ENCODE assay signal across 20 cellular contexts in genomic region chr3:14923476-14923875, GRCh38. TPM values are rescaled to one million over a fixed set of nuclear protein-coding genes. Genes with fewer than 3 reads are reported as not detected.
DNase-seq lines count a peak whose midpoint lies in the region; TF ChIP-seq lines count a peak whose summit lies in the region.
"Had no signal": no experiment of that assay in that cellular context is flagged by ENCODE, and none has a peak within 500 bp of the region (broad histone marks: within the 10 kb centered on the region; RNA-seq: fewer than 3 reads in every experiment).

No MANE protein-coding gene starts in this region.

- peak; percentile 49 for DNase-seq in activated effector memory CD4-positive, alpha-beta T cell treated with anti-CD3 and anti-CD28 coated beads, Interleukin-2, amount 50 U/mL, for 16 hours
- DNase-seq in activated effector memory CD4-positive, alpha-beta T cell treated with Interleukin-2 at 50 U/mL for 16 hours = no peak
- DNase-seq in neural progenitor cell (ENCODE audit: low spot score) (no peak), testis (peak; percentile 12), GM23248 (no peak), nucleus accumbens (lab: John Stamatoyannopoulos, UW) (no peak), T-helper 9 cell (no peak)
- DNase-seq: Caco-2; CD4-positive, CD25-positive, alpha-beta regulatory T cell; DMS153; DND-41; GDM1; H9 had no signal

- H3K79me2 ChIP-seq in neural progenitor cell (ENCODE audit: low read depth) = no peaks in the 10 kb centered on the region
- no peaks in the 10 kb centered on the region for H3K79me2 ChIP-seq in GM23248 (ENCODE audit: insufficient read depth)

- peaks cover 2% of the 10 kb centered on the region for H3K27me3 Mint-ChIP-seq in neural progenitor cell (ENCODE audit: insufficient read depth, low read depth)
- H3K27me3 Mint-ChIP-seq: B cell; CD4-positive, CD25-positive, alpha-beta regulatory T cell had no signal

- H3F3A ChIP-seq in neural progenitor cell (ENCODE audit: low read depth) = peaks cover 9% of the 10 kb centered on the region
- H3F3A ChIP-seq in GM23248 (ENCODE audit: insufficient read depth) = no peaks in the 10 kb centered on the region

- H3K4me3 ChIP-seq in HUES48 (ENCODE audit: low read depth, low read length) (no peak overlapping the region), neural progenitor cell (no peak overlapping the region), testis (no peak overlapping the region), GM23248 (no peak overlapping the region)
- H3K4me3 ChIP-seq: BLaER1, GM12878 had no signal

- H3K9me2 ChIP-seq in GM23248 (ENCODE audit: insufficient read depth) = no peaks in the 10 kb centered on the region

- H3K4me1 Mint-ChIP-seq in neural progenitor cell = peaks cover 24% of the 10 kb centered on the region
- H3K4me1 Mint-ChIP-seq: B cell had no signal

- H3K27ac Mint-ChIP-seq in neural progenitor cell = peak overlapping the region; percentile 2
- H3K27ac Mint-ChIP-seq: B cell; CD8-positive, alpha-beta T cell had no signal

- H3K36me3 Mint-ChIP-seq in neural progenitor cell = no peaks in the 10 kb centered on the region
- H3K36me3 Mint-ChIP-seq: CD4-positive, CD25-positive, alpha-beta regulatory T cell; CD8-positive, alpha-beta T cell had no signal

- H3K9ac ChIP-seq in HUES48 (ENCODE audit: low read depth, low read length) (no peak overlapping the region), neural progenitor cell (no peak overlapping the region), GM23248 (no peak overlapping the region)
- H3K9ac ChIP-seq: BLaER1 had no signal

- peak overlapping the region; percentile 42 for H3K27ac ChIP-seq in HUES48 (ENCODE audit: low read depth, low read length)
- H3K27ac ChIP-seq in neural progenitor cell = no peak overlapping the region
- no peak overlapping the region for H3K27ac ChIP-seq in testis
- no peak overlapping the region for H3K27ac ChIP-seq in GM23248
- H3K27ac ChIP-seq: 22Rv1, BLaER1, C4-2B had no signal

- H3K4me2 ChIP-seq in neural progenitor cell (peak overlapping the region; percentile 32), GM23248 (ENCODE audit: unreplicated experiment) (no peak overlapping the region)
- H3K4me2 ChIP-seq: BLaER1 had no signal

- H4K20me1 ChIP-seq in neural progenitor cell (ENCODE audit: low read depth) = peaks cover 6% of the 10 kb centered on the region
- no peaks in the 10 kb centered on the region for H4K20me1 ChIP-seq in GM23248 (ENCODE audit: insufficient read depth)
- H4K20me1 ChIP-seq: BLaER1 had no signal

- 74 to 89% methylated on average over 5 to 6 of the region's 6 CpGs for WGBS in testis, 2 donors
- WGBS in GM23248 (ENCODE audit: low coverage in 1 of 2, low lambda C conversion rate in 2 of 2, missing lambda C conversion rate in 2 of 2), 2 experiments = 74 to 82% methylated on average over 6 of the region's 6 CpGs

- in situ Hi-C loops in GM23248 (cut with MboI) = loop anchor here (5.0 to 25.0 kb wide), 2 partner anchors 251 to 411 kb away; no protein-coding TSS in a partner anchor

- TF ChIP-seq POLR2A in testis (IDR thresholded peaks at IDR 0.05) = no peak

- H3K36me3 ChIP-seq in HUES48 (ENCODE audit: control insufficient read depth, insufficient read depth, low read length) = no peaks in the 10 kb centered on the region
- no peaks in the 10 kb centered on the region for H3K36me3 ChIP-seq in neural progenitor cell
- no peaks in the 10 kb centered on the region for H3K36me3 ChIP-seq in testis (ENCODE audit: low read depth, missing control alignments)
- no peaks in the 10 kb centered on the region for H3K36me3 ChIP-seq in GM23248 (ENCODE audit: low read depth)
- H3K36me3 ChIP-seq: BLaER1 had no signal

- no peak overlapping the region for H2AFZ ChIP-seq in neural progenitor cell (replicated peaks)
- H2AFZ ChIP-seq in GM23248 = no peak overlapping the region

- H3K9me3 ChIP-seq in HUES48 (ENCODE audit: control insufficient read depth, insufficient read depth, low read length) (no peaks in the 10 kb centered on the region), neural progenitor cell (ENCODE audit: low read depth) (no peaks in the 10 kb centered on the region), testis (no peaks in the 10 kb centered on the region), GM23248 (ENCODE audit: low read depth) (no peaks in the 10 kb centered on the region)
- H3K9me3 ChIP-seq: BLaER1, Caco-2 had no signal

- no peak overlapping the region for H3K4me3 Mint-ChIP-seq in neural progenitor cell
- H3K4me3 Mint-ChIP-seq: B cell; CD4-positive, CD25-positive, alpha-beta regulatory T cell; CD8-positive, alpha-beta T cell had no signal

- H3K4me1 ChIP-seq in HUES48 (ENCODE audit: control insufficient read depth, insufficient read depth, low read length) (no peaks in the 10 kb centered on the region), neural progenitor cell (peaks cover 10% of the 10 kb centered on the region), testis (no peaks in the 10 kb centered on the region), GM23248 (ENCODE audit: insufficient read depth) (peaks cover 3% of the 10 kb centered on the region; the same call in 1 of the 2 replicates)
- H3K4me1 ChIP-seq: Caco-2 had no signal

- TF ChIP-seq CTCF in neural progenitor cell (IDR thresholded peaks at IDR 0.05) = no peak
- no peak for TF ChIP-seq CTCF in testis (IDR thresholded peaks at IDR 0.05)

- no peaks in the 10 kb centered on the region for H3K9me3 Mint-ChIP-seq in neural progenitor cell
- H3K9me3 Mint-ChIP-seq: CD4-positive, CD25-positive, alpha-beta regulatory T cell; CD8-positive, alpha-beta T cell; H9 had no signal

- intact Hi-C loops in testis (cut with DNase I; ENCODE audit: low total_unique reads) = no loop called here

- H3K27me3 ChIP-seq in HUES48 (ENCODE audit: control insufficient read depth, insufficient read depth, low read length) (no peaks in the 10 kb centered on the region), neural progenitor cell (no peaks in the 10 kb centered on the region), testis (no peaks in the 10 kb centered on the region), GM23248 (replicated peaks; ENCODE audit: insufficient read depth) (no peaks in the 10 kb centered on the region)
- H3K27me3 ChIP-seq: BLaER1 had no signal

RNA-seq across cellular contexts. Expression of gene NR2C2, which starts 23.9 kb away (rescaled TPM):
- total RNA-seq in neural progenitor cell (ENCODE audit: low replicate concordance) (35.6 and 57.3 TPM in 2 replicates), testis (10 to 100 TPM; 85.2 to 87.5 TPM)
- polyA plus RNA-seq in testis (ENCODE audit: insufficient read depth, low read depth, low replicate concordance) (52.6 TPM), GM23248 (2016; fragmentation: Nextera tagmentation; extraction: Ambion mirVana) (7.1 and 9.6 TPM in 2 replicates)
- total RNA-seq in GM23248 (2014; rRNA removed; shearing (Covaris generic)) = 22.5 and 27.5 TPM in 2 replicates

Comparison
In these comparisons a context has a peak if more than half of its experiments do, and no peak if none do; other contexts are left out.
1. DNase-seq: peak in activated effector memory CD4-positive, alpha-beta T cell treated with anti-CD3 and anti-CD28 coated beads, Interleukin-2, amount 50 U/mL, for 16 hours (single experiment) and testis (single experiment); none in activated effector memory CD4-positive, alpha-beta T cell treated with Interleukin-2 at 50 U/mL for 16 hours (single experiment), neural progenitor cell (single experiment), GM23248 (single experiment), nucleus accumbens (0 of 56) and T-helper 9 cell (single experiment).